In the genomic region with DNA sequence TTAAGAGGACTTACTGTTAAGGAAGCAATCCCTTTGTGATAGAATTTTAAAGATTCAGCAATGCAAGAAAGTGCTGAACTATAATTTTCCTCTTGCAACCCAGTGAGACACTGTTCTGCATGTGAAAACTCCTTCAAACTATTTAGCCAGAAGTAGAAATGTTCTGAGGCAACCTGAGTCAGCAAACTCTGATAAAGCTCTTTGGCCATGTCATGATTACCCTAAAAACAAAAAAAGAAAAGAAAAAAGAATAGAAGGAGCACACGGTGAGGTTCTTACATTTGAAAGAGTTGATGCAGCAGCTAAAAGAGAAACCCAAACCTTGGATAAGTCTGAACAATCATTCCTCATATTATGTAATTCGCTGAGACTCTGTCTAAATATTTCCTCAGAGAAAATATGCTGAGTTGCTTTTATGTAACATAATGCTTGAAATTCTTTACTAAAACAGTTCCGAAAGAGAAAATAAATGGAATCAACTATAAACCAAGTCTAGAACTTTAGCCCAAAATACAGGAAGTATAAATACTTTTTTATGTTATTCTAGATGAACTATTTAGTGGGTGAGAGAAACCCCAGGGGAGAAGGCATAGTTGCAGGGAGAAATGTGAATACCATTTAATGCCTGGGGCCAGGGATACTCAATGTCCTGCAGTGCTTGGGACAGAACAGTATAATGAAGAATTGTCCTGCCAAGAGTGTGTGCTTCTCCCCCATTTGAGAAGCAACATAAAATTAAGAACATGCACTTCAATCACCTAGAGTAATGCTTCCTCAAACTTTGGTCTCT, we compare ENCODE assay signal across 18 cellular contexts.
DNase-seq lines count a peak whose midpoint lies in the region; ATAC-seq and TF ChIP-seq lines count a peak whose summit lies in the region.
"Had no signal": no experiment of that assay in that cellular context is flagged by ENCODE, and none has a peak within 500 bp of the region (broad histone marks: within the 10 kb centered on the region; RNA-seq: fewer than 3 reads in every experiment).

No MANE protein-coding gene starts in this region.

- POLR2A ChIA-PET in MCF 10A (lab: Yijun Ruan, JAX) = interaction anchor here (0.7 to 1.8 kb wide), 3 partner anchors 19 to 295 kb away, joined by 3 to 4 read pairs (median 3); no protein-coding TSS in a partner anchor

- no peak overlapping the region for H3K4me3 Mint-ChIP-seq in MCF 10A (ENCODE audit: unreplicated experiment)
- H3K4me3 Mint-ChIP-seq: activated naive CD8-positive, alpha-beta T cell treated with anti-CD3 and anti-CD28 coated beads, Interleukin-2, amount 50 U/mL, for 24 hours; natural killer cell treated with Interleukin-12 subunit alpha and Interleukin-12 subunit beta and Interleukin-15 and Interleukin-18, amount 100 ng/mL, for 72 hours had no signal

- H3K36me3 ChIP-seq in breast epithelium (no peaks in the 10 kb centered on the region), lower lobe of right lung (peaks cover 30% of the 10 kb centered on the region), thyroid gland (peaks cover 0 to 5% of the 10 kb centered on the region in 2 donors)

- H3K9me3 Mint-ChIP-seq in MCF 10A (ENCODE audit: unreplicated experiment) = no peaks in the 10 kb centered on the region
- H3K9me3 Mint-ChIP-seq: activated naive CD8-positive, alpha-beta T cell treated with anti-CD3 and anti-CD28 coated beads, Interleukin-2, amount 50 U/mL, for 24 hours; natural killer cell treated with Interleukin-12 subunit alpha and Interleukin-12 subunit beta and Interleukin-15 and Interleukin-18, amount 100 ng/mL, for 72 hours had no signal

- TF ChIP-seq CTCF in MCF 10A (IDR thresholded peaks at IDR 0.05; ENCODE audit: unreplicated experiment) (no peak), breast epithelium (IDR thresholded peaks at IDR 0.05) (no peak), choroid plexus epithelial cell (conservative IDR thresholded peaks at IDR 0.05; ENCODE audit: low read depth, low read length) (no peak), lower lobe of right lung (IDR thresholded peaks at IDR 0.05) (no peak), thyroid gland (IDR thresholded peaks at IDR 0.05) (no peak)

- H3K27me3 ChIP-seq in breast epithelium (no peaks in the 10 kb centered on the region), lower lobe of right lung (ENCODE audit: low read depth) (no peaks in the 10 kb centered on the region), thyroid gland (no peaks in the 10 kb centered on the region)

- no peaks in the 10 kb centered on the region for H3K9me3 ChIP-seq in breast epithelium
- no peaks in the 10 kb centered on the region for H3K9me3 ChIP-seq in lower lobe of right lung
- no peaks in the 10 kb centered on the region for H3K9me3 ChIP-seq in thyroid gland

- no peak for TF ChIP-seq POLR2A in breast epithelium (IDR thresholded peaks at IDR 0.05)
- TF ChIP-seq POLR2A in thyroid gland (IDR thresholded peaks at IDR 0.05) = no peak

- 67 to 75% methylated on average over 3 of the region's 3 CpGs for WGBS in thyroid gland, 2 donors

- CTCF ChIA-PET in MCF 10A (lab: Yijun Ruan, JAX) = interaction anchor here (0.8 to 1.8 kb wide), 4 partner anchors 14 to 623 kb away, joined by 3 to 8 read pairs (median 4); no protein-coding TSS in a partner anchor

- no peaks in the 10 kb centered on the region for H3K4me1 ChIP-seq in breast epithelium
- peaks cover 13% of the 10 kb centered on the region for H3K4me1 ChIP-seq in lower lobe of right lung
- H3K4me1 ChIP-seq in thyroid gland = peaks cover 3% of the 10 kb centered on the region in 2 donors

- H3K27me3 Mint-ChIP-seq in MCF 10A (ENCODE audit: insufficient read depth, unreplicated experiment) = no peaks in the 10 kb centered on the region
- H3K27me3 Mint-ChIP-seq: activated naive CD8-positive, alpha-beta T cell treated with anti-CD3 and anti-CD28 coated beads, Interleukin-2, amount 50 U/mL, for 24 hours; natural killer cell treated with Interleukin-12 subunit alpha and Interleukin-12 subunit beta and Interleukin-15 and Interleukin-18, amount 100 ng/mL, for 72 hours had no signal

- ATAC-seq in lower lobe of right lung = peak; percentile 32 to 71
- no peak for ATAC-seq in HG02852 (IDR thresholded peaks at IDR 0.05; ENCODE audit: unreplicated experiment)
- ATAC-seq: activated CD4-positive, CD25-positive, alpha-beta regulatory T cell treated with anti-CD3 and anti-CD28 coated beads, Interleukin-2, amount 50 U/mL, for 24 hours; activated naive CD8-positive, alpha-beta T cell treated with anti-CD3 and anti-CD28 coated beads, Interleukin-2, amount 50 U/mL, for 24 hours; HCT116; natural killer cell treated with Interleukin-12 subunit alpha and Interleukin-12 subunit beta and Interleukin-15 and Interleukin-18, amount 100 ng/mL, for 72 hours; Panc1 had no signal

- DNase-seq in MCF 10A (ENCODE audit: unreplicated experiment) (no peak), breast epithelium (ENCODE audit: low spot score in 2 of 2) (no peak), choroid plexus epithelial cell (ENCODE audit: low read depth) (peak; percentile 47), lower lobe of right lung (no peak), thyroid gland (no peak), C1 segment of cervical spinal cord (lab: John Stamatoyannopoulos, UW) (no peak), UCSD-AML1 (lab: John Stamatoyannopoulos, UW; ENCODE audit: unreplicated experiment) (no peak)
- DNase-seq: activated naive CD8-positive, alpha-beta T cell treated with anti-CD3 and anti-CD28 coated beads, Interleukin-2, amount 50 U/mL, for 24 hours; hypothalamus; NCI-H2029 treated with DMSO at 0.1 percent for 48 hours; NCI-H69; stimulated activated CD4-positive, alpha-beta T cell treated with anti-CD3 and anti-CD28 coated beads, Interleukin-4, amount 100 ng/mL, for 4 hours had no signal

- H3K36me3 Mint-ChIP-seq in MCF 10A (ENCODE audit: insufficient read depth, unreplicated experiment) = peaks cover 76% of the 10 kb centered on the region

- H3K27ac ChIP-seq in breast epithelium (no peak overlapping the region), lower lobe of right lung (peak overlapping the region; percentile 48), thyroid gland (peak overlapping the region in 2 of 3 donors; percentile 24 to 26)
- H3K27ac ChIP-seq: epithelial cell of prostate had no signal

- no peaks in the 10 kb centered on the region for H3K4me1 Mint-ChIP-seq in MCF 10A (ENCODE audit: insufficient read depth, unreplicated experiment)
- H3K4me1 Mint-ChIP-seq: activated naive CD8-positive, alpha-beta T cell treated with anti-CD3 and anti-CD28 coated beads, Interleukin-2, amount 50 U/mL, for 24 hours had no signal

- H3K4me3 ChIP-seq in breast epithelium = no peak overlapping the region
- H3K4me3 ChIP-seq in choroid plexus epithelial cell (ENCODE audit: low read depth, low read length) = no peak overlapping the region
- H3K4me3 ChIP-seq in lower lobe of right lung = no peak overlapping the region
- no peak overlapping the region for H3K4me3 ChIP-seq in thyroid gland (replicated peaks in 1 of 3)

- intact Hi-C loops in MCF 10A (cut with micrococcal nuclease) = no loop called here
- intact Hi-C loops in breast epithelium (cut with DNase I; ENCODE audit: low total_unique reads) = no loop called here
- intact Hi-C loops in lower lobe of right lung (cut with DNase I) = no loop called here
- intact Hi-C loops in thyroid gland (cut with DNase I) = no loop called here

- BruUV-seq in MCF 10A (replicated peaks; lab: Mats Ljungman, UMichigan) = no TSS peak

- H3K27ac Mint-ChIP-seq in MCF 10A (ENCODE audit: low read depth, unreplicated experiment) = peak overlapping the region; percentile 43
- H3K27ac Mint-ChIP-seq: activated naive CD8-positive, alpha-beta T cell treated with anti-CD3 and anti-CD28 coated beads, Interleukin-2, amount 50 U/mL, for 24 hours; natural killer cell treated with Interleukin-12 subunit alpha and Interleukin-12 subunit beta and Interleukin-15 and Interleukin-18, amount 100 ng/mL, for 72 hours had no signal

Comparison
In these comparisons a context has a peak if more than half of its experiments do, and no peak if none do; other contexts are left out.
1. H3K27ac ChIP-seq: peak in lower lobe of right lung (single experiment) and thyroid gland (2 of 3); none in breast epithelium (0 of 2).